Comparison of ENCODE assay signal across 12 cellular contexts in genomic region chr1:182292193-182292741, GRCh38.
"Had no signal": no experiment of that assay in that cellular context is flagged by ENCODE, and none has a peak within 500 bp of the region (broad histone marks: within the 10 kb centered on the region; RNA-seq: fewer than 3 reads in every experiment).

No MANE protein-coding gene starts in this region.

- ATAC-seq: activated T-cell treated with anti-CD3 and anti-CD28 coated beads, Interleukin-2, amount 50 U/mL, for 72 hours; gastroesophageal sphincter; lower lobe of right lung; stimulated activated naive CD8-positive, alpha-beta T cell treated with anti-CD3 and anti-CD28 coated beads, Interleukin-15, Interleukin-2, amounts not matched to agents 100 U/mL and 50 U/mL, for 24 hours had no signal

- DNase-seq: activated CD4-positive, alpha-beta T cell treated with anti-CD3 and anti-CD28 coated beads, Interleukin-2, amount 50 U/mL, for 4 hours; activated gamma-delta T cell; activated T-cell treated with anti-CD3 and anti-CD28 coated beads, Interleukin-2, amount 50 U/mL, for 72 hours; dorsolateral prefrontal cortex; lower lobe of right lung; retina; stimulated activated naive CD8-positive, alpha-beta T cell treated with anti-CD3 and anti-CD28 coated beads, Interleukin-15, Interleukin-2, amounts not matched to agents 100 U/mL and 50 U/mL, for 24 hours; SW 1271; T-helper 2 cell; uterus had no signal

- H3K9me3 ChIP-seq: gastroesophageal sphincter, lower lobe of right lung, tibial nerve, uterus had no signal

- H3K4me3 ChIP-seq: dorsolateral prefrontal cortex, gastroesophageal sphincter, lower lobe of right lung, tibial nerve, uterus had no signal

- H3K36me3 ChIP-seq: gastroesophageal sphincter, lower lobe of right lung, tibial nerve, uterus had no signal

- H3K27me3 ChIP-seq: dorsolateral prefrontal cortex, gastroesophageal sphincter, tibial nerve, uterus had no signal

- H3K27ac ChIP-seq: lower lobe of right lung, uterus had no signal

- H3K4me1 ChIP-seq: lower lobe of right lung, uterus had no signal
